Comparison of ENCODE assay signal across 10 cellular contexts in genomic region chr9:124839612-124840299, GRCh38. TPM values are rescaled to one million over a fixed set of nuclear protein-coding genes. Genes with fewer than 3 reads are reported as not detected.
DNase-seq lines count a peak whose midpoint lies in the region; TF ChIP-seq lines count a peak whose summit lies in the region.
"Had no signal": no experiment of that assay in that cellular context is flagged by ENCODE, and none has a peak within 500 bp of the region (broad histone marks: within the 10 kb centered on the region; RNA-seq: fewer than 3 reads in every experiment).

No MANE protein-coding gene starts in this region.

- no peaks in the 10 kb centered on the region for H3K36me3 Mint-ChIP-seq in endodermal cell (ENCODE audit: low read depth)

- H3K9me3 ChIP-seq in endodermal cell (ENCODE audit: control insufficient read depth, low read length) (no peaks in the 10 kb centered on the region), ovary (no peaks in the 10 kb centered on the region), uterus (no peaks in the 10 kb centered on the region)

- H3K4me1 ChIP-seq in endodermal cell (ENCODE audit: control insufficient read depth, insufficient read depth, low read length) (peaks cover 6% of the 10 kb centered on the region), ovary (ENCODE audit: insufficient read depth) (peaks cover 8% of the 10 kb centered on the region), uterus (peaks cover 0 to 4% of the 10 kb centered on the region in 2 donors)

- no peaks in the 10 kb centered on the region for H3K4me1 Mint-ChIP-seq in endodermal cell
- H3K4me1 Mint-ChIP-seq: T-helper 17 cell had no signal

- peak; percentile 44 for TF ChIP-seq CTCF in GM10266 (IDR thresholded peaks at IDR 0.05; ENCODE audit: control insufficient read depth, insufficient read depth, low read depth, missing control alignments)
- TF ChIP-seq CTCF in endodermal cell (conservative IDR thresholded peaks at IDR 0.05), result peak; percentile 83
- TF ChIP-seq CTCF in ovary (IDR thresholded peaks at IDR 0.05), result peak in 2 of 3 donors; percentile 10 to 33
- peak in 1 of 4 experiments; percentile 24 for TF ChIP-seq CTCF in uterus (IDR thresholded peaks at IDR 0.05)

- H3K4me3 ChIP-seq in endodermal cell (ENCODE audit: low read length) (no peak overlapping the region), ovary (no peak overlapping the region), uterus (no peak overlapping the region)

- no peaks in the 10 kb centered on the region for H3K27me3 Mint-ChIP-seq in endodermal cell (ENCODE audit: insufficient read depth)

- no peak for TF ChIP-seq POLR2A in ovary (IDR thresholded peaks at IDR 0.05)
- no peak for TF ChIP-seq POLR2A in uterus (IDR thresholded peaks at IDR 0.05)

- H3K27me3 ChIP-seq in endodermal cell (ENCODE audit: control insufficient read depth, insufficient read depth, low read length, poor library complexity, severe bottlenecking) (no peaks in the 10 kb centered on the region), ovary (no peaks in the 10 kb centered on the region), uterus (no peaks in the 10 kb centered on the region)

- DNase-seq in GM10266 (ENCODE audit: extremely low spot score) (peak; percentile 55), NCI-H226 (peak; percentile 20), endodermal cell (peak; percentile 89), ovary (peak in 1 of 5 donors; percentile 26), NCI-H774 (lab: John Stamatoyannopoulos, UW) (no peak), occipital lobe (lab: John Stamatoyannopoulos, UW) (no peak), uterus (no peak)
- no peak for DNase-seq in stimulated activated naive CD4-positive, alpha-beta T cell (lab: John Stamatoyannopoulos, UW)
- DNase-seq: effector CD8-positive, alpha-beta T cell; T-helper 17 cell had no signal

- H3K36me3 ChIP-seq in endodermal cell (ENCODE audit: control insufficient read depth, insufficient read depth, low read length) (no peaks in the 10 kb centered on the region), ovary (no peaks in the 10 kb centered on the region), uterus (no peaks in the 10 kb centered on the region)

- intact Hi-C loops in ovary (cut with DNase I) (loop anchor here in 1 of 4 donors (5.0 kb wide), 1 partner anchor 57 kb away; no protein-coding TSS in a partner anchor), uterus (cut with DNase I; ENCODE audit: low total_unique reads) (no loop called here)

- no peak overlapping the region for H3K4me3 Mint-ChIP-seq in endodermal cell
- H3K4me3 Mint-ChIP-seq: T-helper 17 cell had no signal

- no peaks in the 10 kb centered on the region for H3K9me3 Mint-ChIP-seq in endodermal cell

- H3K27ac ChIP-seq in endodermal cell (ENCODE audit: low read depth, low read length) (no peak overlapping the region), ovary (no peak overlapping the region), uterus (no peak overlapping the region)

- H3K27ac Mint-ChIP-seq in endodermal cell, result peak overlapping the region; percentile 81
- H3K27ac Mint-ChIP-seq: T-helper 17 cell had no signal

- TF ChIP-seq EP300 in ovary (IDR thresholded peaks at IDR 0.05), result no peak

- no peak overlapping the region for H3K9ac ChIP-seq in endodermal cell (ENCODE audit: extremely low read depth, low read length, poor library complexity, severe bottlenecking)

- whole genome bisulfite sequencing in endodermal cell (ENCODE audit: insufficient coverage in 1 of 2, insufficient read length in 1 of 2), 2 experiments, result 77% methylated on average over 11 to 12 of the region's 12 CpGs
- WGBS in ovary, 3 donors, result 56 to 59% (median 58%) methylated on average over 12 of the region's 12 CpGs

RNA-seq across cellular contexts. Expression of gene WDR38, which starts 13.5 kb away (rescaled TPM):
- total RNA-seq in endodermal cell (not detected), ovary (10 to 100 TPM in 1 of 7 donors, 1 to 10 TPM in 2, under 1 TPM in 1, not detected in 3; 0.94 to 22.5 (median 1.4) TPM), occipital lobe (not detected), uterus (1 to 10 TPM in 1 of 4 donors, under 1 TPM in 1, not detected in 2; 0.79 to 1.9 TPM)
- not detected for polyA plus RNA-seq in endodermal cell (2013, experiment 1 of 2)
- polyA plus RNA-seq in endodermal cell (2013, experiment 2 of 2), result not detected
- polyA plus RNA-seq in ovary, result not detected
- total RNA-seq: T-helper 17 cell had no signal

RNA-seq across cellular contexts. Expression of gene RPL35, which starts 22.0 kb away (rescaled TPM):
- total RNA-seq in endodermal cell (1,000 to 10,000 TPM; 1,507 to 1,578 TPM), ovary (1,000 to 10,000 TPM; 1,648 to 7,796 (median 2,205) TPM), occipital lobe (686 TPM), uterus (1,000 to 10,000 TPM in 3 of 4 donors, 100 to 1,000 TPM in 1; 913 to 5,275 (median 2,170) TPM)
- 1,782 TPM for polyA plus RNA-seq in endodermal cell (2013, experiment 1 of 2)
- polyA plus RNA-seq in endodermal cell (2013, experiment 2 of 2), result 1,780 TPM
- 1,000 to 10,000 TPM in 1 of 2 donors, 100 to 1,000 TPM in 1; 752 to 6,017 TPM for polyA plus RNA-seq in ovary

RNA-seq across cellular contexts. Expression of gene ARPC5L, which starts 22.2 kb away (rescaled TPM):
- total RNA-seq in endodermal cell (10 to 100 TPM; 50.9 to 51.4 TPM), ovary (10 to 100 TPM in 6 of 7 donors, 1 to 10 TPM in 1; 8.5 to 22.0 (median 16.6) TPM), occipital lobe (10.1 TPM), uterus (10 to 100 TPM in 1 of 4 donors, 1 to 10 TPM in 3; 1.0 to 18.3 (median 5.6) TPM)
- polyA plus RNA-seq in endodermal cell (2013, experiment 1 of 2), result 34.2 TPM
- 34.9 TPM for polyA plus RNA-seq in endodermal cell (2013, experiment 2 of 2)
- 10 to 100 TPM; 15.1 to 27.0 TPM for polyA plus RNA-seq in ovary

Comparison
In these comparisons a context has a peak if more than half of its experiments do, and no peak if none do; other contexts are left out.
1. DNase-seq: peak in GM10266 (single experiment), NCI-H226 (single experiment) and endodermal cell (single experiment); none in NCI-H774 (single experiment), occipital lobe (single experiment), stimulated activated naive CD4-positive, alpha-beta T cell (0 of 6) and uterus (0 of 2).